In genomic region chr20:1638643-1639042, GRCh38 we compare ENCODE assay signal across 6 cellular contexts. TPM values are rescaled to one million over a fixed set of nuclear protein-coding genes. Genes with fewer than 3 reads are reported as not detected.
"Had no signal": no experiment of that assay in that cellular context is flagged by ENCODE, and none has a peak within 500 bp of the region (broad histone marks: within the 10 kb centered on the region; RNA-seq: fewer than 3 reads in every experiment).

No MANE protein-coding gene starts in this region.

RNA-seq across cellular contexts. Expression of gene SIRPB1, which starts 18.8 kb away (rescaled TPM):
- total RNA-seq: SJSA1 had no signal

RNA-seq across cellular contexts. Expression of gene SIRPG, which starts 18.9 kb away (rescaled TPM):
- total RNA-seq: LHCN-M2, MCF 10A, PC-3, Right ventricle myocardium superior, SJSA1 had no signal
- polyA plus RNA-seq: SK-N-SH had no signal
